30 cellular contexts compared by ENCODE assay signal in the genomic region with DNA sequence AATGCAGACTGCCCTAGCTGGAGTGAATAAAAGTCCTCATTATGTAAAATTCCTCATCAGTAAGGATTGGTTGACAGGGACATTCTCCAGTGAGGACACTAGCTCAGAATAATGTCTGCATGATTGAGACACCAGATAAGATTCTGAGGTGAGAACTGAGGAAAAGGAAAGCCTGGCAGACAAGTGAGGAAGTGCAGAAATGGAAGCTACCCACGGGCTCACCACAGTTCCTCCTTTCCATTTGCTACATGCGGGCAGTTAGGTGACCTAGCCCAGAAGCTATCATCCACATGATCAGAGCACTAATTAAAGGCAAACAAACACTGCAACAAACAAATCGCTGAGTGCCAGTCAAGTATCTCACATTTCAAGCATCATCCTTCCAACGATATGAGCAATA. TPM values are rescaled to one million over a fixed set of nuclear protein-coding genes. Genes with fewer than 3 reads are reported as not detected.
"Had no signal": no experiment of that assay in that cellular context is flagged by ENCODE, and none has a peak within 500 bp of the region (broad histone marks: within the 10 kb centered on the region; RNA-seq: fewer than 3 reads in every experiment).

No MANE protein-coding gene starts in this region.

- H3K79me2 ChIP-seq: parathyroid adenoma had no signal

- H3K4me2 ChIP-seq: neural progenitor cell, smooth muscle cell had no signal

- H2AFZ ChIP-seq: neural progenitor cell, parathyroid adenoma had no signal

- H3K27me3 ChIP-seq: gastroesophageal sphincter, neural progenitor cell, right atrium auricular region, vagina had no signal

- H3K36me3 ChIP-seq: gastroesophageal sphincter, neural progenitor cell, right atrium auricular region, vagina had no signal

- H3K9me3 ChIP-seq: gastroesophageal sphincter, right atrium auricular region, vagina had no signal

- H3K9ac ChIP-seq: neural progenitor cell, parathyroid adenoma had no signal

- ATAC-seq: activated CD4-positive, alpha-beta T cell treated with anti-CD3 and anti-CD28 coated beads for 36 hours; activated CD8-positive, alpha-beta memory T cell treated with anti-CD3 and anti-CD28 coated beads, Interleukin-2, amount 10 ng/mL, durations not matched to agents 7 days and 5 days; activated CD8-positive, alpha-beta T cell treated with anti-CD3 and anti-CD28 coated beads, Interleukin-2, amount 10 ng/mL, durations not matched to agents 7 days and 5 days; activated naive CD8-positive, alpha-beta T cell treated with anti-CD3 and anti-CD28 coated beads, Interleukin-2, amount 50 U/mL, for 24 hours; gastroesophageal sphincter; natural killer cell; stimulated activated memory B cell treated with anti-CD40 and anti-IgM and Interleukin-4, amounts not matched to agents 10 μg/mL and 1 μg/mL and 100 μg/mL, for 72 hours; stimulated activated naive CD8-positive, alpha-beta T cell treated with anti-CD3 and anti-CD28 coated beads, Interleukin-15, amount 100 ng/mL, for 72 hours had no signal

- H3K27ac ChIP-seq: gastroesophageal sphincter, neural progenitor cell, parathyroid adenoma, right atrium auricular region, vagina had no signal

- H3K4me3 ChIP-seq: gastroesophageal sphincter, neural progenitor cell, right atrium auricular region, smooth muscle cell, vagina had no signal

- DNase-seq: activated CD4-positive, alpha-beta T cell treated with anti-CD3 and anti-CD28 coated beads for 36 hours; activated CD4-positive, CD25-positive, alpha-beta regulatory T cell; activated CD8-positive, alpha-beta memory T cell treated with anti-CD3 and anti-CD28 coated beads, Interleukin-2, amount 10 ng/mL, durations not matched to agents 7 days and 5 days; activated CD8-positive, alpha-beta T cell treated with anti-CD3 and anti-CD28 coated beads, Interleukin-2, amount 10 ng/mL, durations not matched to agents 7 days and 5 days; activated naive CD8-positive, alpha-beta T cell treated with anti-CD3 and anti-CD28 coated beads, Interleukin-2, amount 50 U/mL, for 24 hours; activated T-cell treated with anti-CD3 and anti-CD28 coated beads, Interleukin-2, amount 50 U/mL, for 48 hours; amygdala; caudate nucleus; cortex of kidney; hippocampal formation; immature natural killer cell; natural killer cell; occipital lobe; stimulated activated CD4-positive, alpha-beta T cell treated with anti-CD3 and anti-CD28 coated beads, Interleukin-1b, Interleukin-23, amount 100 ng/mL, for 48 hours; stimulated activated CD4-positive, alpha-beta T cell treated with anti-CD3 and anti-CD28 coated beads, Interleukin-4, amount 100 ng/mL, for 4 hours; stimulated activated CD8-positive, alpha-beta memory T cell treated with anti-CD3 and anti-CD28 coated beads, Interleukin-4, amount 100 ng/mL, for 48 hours; stimulated activated naive CD8-positive, alpha-beta T cell treated with anti-CD3 and anti-CD28 coated beads, Interleukin-15, amount 100 ng/mL, for 72 hours; substantia nigra had no signal

- H3K4me1 ChIP-seq: gastroesophageal sphincter, neural progenitor cell, parathyroid adenoma, right atrium auricular region, vagina had no signal

- FAIRE-seq: endothelial cell of umbilical vein had no signal

RNA-seq across cellular contexts. Expression of a gene that starts 27.7 kb away (rescaled TPM):
- total RNA-seq: activated CD4-positive, alpha-beta T cell treated with anti-CD3 and anti-CD28 coated beads for 36 hours; activated CD8-positive, alpha-beta memory T cell treated with anti-CD3 and anti-CD28 coated beads, Interleukin-2, amount 10 ng/mL, durations not matched to agents 7 days and 5 days; activated CD8-positive, alpha-beta T cell treated with anti-CD3 and anti-CD28 coated beads, Interleukin-2, amount 10 ng/mL, durations not matched to agents 7 days and 5 days; activated T-helper 2 cell treated with anti-CD3 and anti-CD28 coated beads, Interferon-gamma antibody, Interleukin-2, Interleukin-4, amounts not matched to agents 10 μg/mL and 5 μg/mL and 100 μg/mL, durations not matched to agents 14 hours and 24 hours and 36 hours; chondrocyte; endothelial cell of umbilical vein; natural killer cell; pulmonary artery endothelial cell; vagina had no signal
- polyA plus RNA-seq: endothelial cell of umbilical vein, esophagus, immature natural killer cell had no signal
